23 cellular contexts compared by ENCODE assay signal in the genomic region with DNA sequence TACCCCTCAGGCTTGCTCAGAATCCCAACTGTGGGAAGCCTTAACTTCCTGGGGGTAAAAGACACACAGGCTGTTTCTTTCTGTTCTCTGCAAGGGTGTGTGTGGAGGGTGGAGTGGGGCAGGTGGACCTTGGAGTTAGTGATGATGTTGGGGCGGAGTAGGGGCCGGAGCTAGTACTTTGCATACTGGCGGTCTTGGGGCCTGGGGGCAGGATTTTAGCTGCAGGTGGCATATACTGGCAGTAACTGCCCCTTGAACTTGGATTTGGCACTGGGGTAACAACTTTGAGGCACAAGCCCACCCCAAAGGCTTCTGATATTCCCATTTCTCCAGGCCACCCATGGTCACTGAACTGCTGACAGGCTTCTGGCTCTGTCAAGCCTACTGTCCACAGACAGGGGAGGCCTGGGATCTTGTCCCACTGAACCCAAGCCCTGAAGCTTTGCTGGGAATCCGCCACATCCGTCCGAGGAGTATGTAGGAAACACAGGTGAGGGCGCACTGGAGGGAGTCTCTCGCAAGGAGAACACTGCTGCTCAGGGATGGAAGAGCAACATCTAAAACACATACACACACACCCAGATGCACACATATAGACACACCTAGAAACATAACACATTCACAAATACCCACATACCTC.
"Had no signal": no experiment of that assay in that cellular context is flagged by ENCODE, and none has a peak within 500 bp of the region (broad histone marks: within the 10 kb centered on the region; RNA-seq: fewer than 3 reads in every experiment).

No MANE protein-coding gene starts in this region.

- DNase-seq: IMR-90, Karpas-422, KG1, MG63, NCI-H1092 treated with DMSO at 0.1 percent for 48 hours, NCI-H1436, NCI-H187, NCI-H2029, NCI-H2081 treated with DMSO at 0.1 percent for 48 hours, NCI-H2171, NCI-H226, NCI-H446, NCI-H510A, NCI-H524 treated with DMSO at 0.1 percent for 48 hours, NCI-H69, NCI-H774, Right ventricle myocardium superior, RPMI8226, SIG-M5 had no signal

- FAIRE-seq: HepG2, RCC 7860 had no signal

- H3K9me3 ChIP-seq: MG63, SJSA1 had no signal

- H3K36me3 ChIP-seq: MG63, SJSA1 had no signal

- H3K27me3 ChIP-seq: MG63, SJSA1 had no signal

- H3K4me3 ChIP-seq: MG63, SJSA1, SK-N-MC had no signal
